In the genomic region with DNA sequence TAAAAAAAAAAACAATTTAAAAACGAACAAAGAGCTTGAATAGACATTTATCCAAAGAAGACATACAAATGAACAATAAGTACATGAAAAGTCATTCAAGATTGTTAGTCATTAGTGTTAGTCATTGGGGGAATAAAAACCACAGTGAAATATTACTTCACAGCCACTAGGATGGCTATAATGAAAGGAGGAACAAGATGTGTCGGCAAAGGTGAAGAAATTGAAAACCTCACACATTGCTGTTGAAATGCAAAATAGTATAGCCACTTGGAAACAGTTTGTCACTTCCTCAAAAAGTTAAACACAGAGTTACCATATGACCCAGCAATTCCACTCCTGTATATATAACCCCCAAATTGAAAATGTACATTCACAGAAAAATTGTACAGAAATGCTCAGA, we compare ENCODE assay signal across 7 cellular contexts. TPM values are rescaled to one million over a fixed set of nuclear protein-coding genes. Genes with fewer than 3 reads are reported as not detected.
DNase-seq lines count a peak whose midpoint lies in the region; ATAC-seq lines count a peak whose summit lies in the region.

No MANE protein-coding gene starts in this region.

- H2BK120ac ChIP-seq in neuronal stem cell (ENCODE audit: low read depth, low read length) = no peak overlapping the region

- H3K79me1 ChIP-seq in neuronal stem cell (ENCODE audit: low read depth, low read length) = no peaks in the 10 kb centered on the region

- no peaks in the 10 kb centered on the region for H3K9me3 ChIP-seq in neuronal stem cell (replicated peaks in 1 of 2; ENCODE audit: control insufficient read depth in 2 of 2, insufficient read depth in 1 of 2, low read depth in 1 of 2, low read length in 2 of 2)

- peak; percentile 76 for DNase-seq in RKO (ENCODE audit: low spot score)
- DNase-seq in natural killer cell treated with Interleukin-12 subunit alpha and Interleukin-12 subunit beta and Interleukin-15 and Interleukin-18, amount 100 ng/mL, for 72 hours (ENCODE audit: low spot score) = peak; percentile 63
- DNase-seq in neuronal stem cell (ENCODE audit: low spot score) = no peak
- no peak for DNase-seq in mesenteric fat pad (ENCODE audit: low spot score)
- DNase-seq in AG08396 (ENCODE audit: low spot score) = no peak

- no peak overlapping the region for H3K4me2 ChIP-seq in neuronal stem cell (ENCODE audit: insufficient read depth, low read length, poor library complexity, severe bottlenecking)

- H3K18ac ChIP-seq in neuronal stem cell (ENCODE audit: low read length) = no peak overlapping the region

- H3K27me3 ChIP-seq in neuronal stem cell (ENCODE audit: control insufficient read depth in 3 of 3, insufficient read depth in 3 of 3, low read depth in 1 of 3, low read length in 3 of 3) = no peaks in the 10 kb centered on the region

- H4K8ac ChIP-seq in neuronal stem cell (ENCODE audit: low read depth, low read length) = no peak overlapping the region

- H3K36me3 ChIP-seq in neuronal stem cell (replicated peaks in 1 of 2; ENCODE audit: control insufficient read depth in 2 of 2, insufficient read depth in 2 of 2, low read length in 2 of 2) = no peaks in the 10 kb centered on the region

- no peak overlapping the region for H3K14ac ChIP-seq in neuronal stem cell (ENCODE audit: low read length)

- no peaks in the 10 kb centered on the region for H3K9me3 Mint-ChIP-seq in natural killer cell treated with Interleukin-12 subunit alpha and Interleukin-12 subunit beta and Interleukin-15 and Interleukin-18, amount 100 ng/mL, for 72 hours

- no peak overlapping the region for H3K27ac ChIP-seq in neuronal stem cell (replicated peaks; ENCODE audit: low read length)

- H3K4me3 Mint-ChIP-seq in natural killer cell treated with Interleukin-12 subunit alpha and Interleukin-12 subunit beta and Interleukin-15 and Interleukin-18, amount 100 ng/mL, for 72 hours = peak overlapping the region; percentile 42

- no peak overlapping the region for H4K91ac ChIP-seq in neuronal stem cell (ENCODE audit: low read depth, low read length, poor library complexity)

- ATAC-seq in GM19023 (IDR thresholded peaks at IDR 0.05; ENCODE audit: unreplicated experiment) (peak; percentile 79), HG02852 (IDR thresholded peaks at IDR 0.05; ENCODE audit: unreplicated experiment) (peak; percentile 81)
- peak; percentile 97 to 98 for ATAC-seq in natural killer cell treated with Interleukin-12 subunit alpha and Interleukin-12 subunit beta and Interleukin-15 and Interleukin-18, amount 100 ng/mL, for 72 hours

- H3K4ac ChIP-seq in neuronal stem cell (ENCODE audit: low read length) = no peak overlapping the region

- no peak overlapping the region for H2AFZ ChIP-seq in neuronal stem cell (ENCODE audit: low read length)

- no peak overlapping the region for H2BK12ac ChIP-seq in neuronal stem cell (ENCODE audit: low read length)

- no peak overlapping the region for H2AK5ac ChIP-seq in neuronal stem cell (ENCODE audit: low read depth, low read length)

- H3K4me3 ChIP-seq in neuronal stem cell (ENCODE audit: low read length in 2 of 2) = no peak overlapping the region

- H2BK5ac ChIP-seq in neuronal stem cell (ENCODE audit: low read length) = no peak overlapping the region

- H3K9ac ChIP-seq in neuronal stem cell (ENCODE audit: low read depth, low read length, poor library complexity) = no peak overlapping the region

- no CpG with 5 or more reads among the region's 2 CpGs for WGBS in neuronal stem cell (ENCODE audit: extremely low coverage in 2 of 2, insufficient read length in 2 of 2, insufficient replicate concordance in 1 of 2), 2 donors

- no peak overlapping the region for H2BK15ac ChIP-seq in neuronal stem cell (ENCODE audit: low read length)

- H3K27ac Mint-ChIP-seq in natural killer cell treated with Interleukin-12 subunit alpha and Interleukin-12 subunit beta and Interleukin-15 and Interleukin-18, amount 100 ng/mL, for 72 hours = peak overlapping the region; percentile 77 to 84

- no peaks in the 10 kb centered on the region for H3K36me3 Mint-ChIP-seq in natural killer cell treated with Interleukin-12 subunit alpha and Interleukin-12 subunit beta and Interleukin-15 and Interleukin-18, amount 100 ng/mL, for 72 hours

- H3K27me3 Mint-ChIP-seq in natural killer cell treated with Interleukin-12 subunit alpha and Interleukin-12 subunit beta and Interleukin-15 and Interleukin-18, amount 100 ng/mL, for 72 hours = peaks cover 7 to 18% of the 10 kb centered on the region in 2 donors

- peaks cover 11 to 16% of the 10 kb centered on the region in 2 donors for H3K4me1 Mint-ChIP-seq in natural killer cell treated with Interleukin-12 subunit alpha and Interleukin-12 subunit beta and Interleukin-15 and Interleukin-18, amount 100 ng/mL, for 72 hours (ENCODE audit: low read depth in 2 of 2)

- H3K23ac ChIP-seq in neuronal stem cell (ENCODE audit: low read depth, low read length, poor library complexity) = no peak overlapping the region

- H3K4me1 ChIP-seq in neuronal stem cell (ENCODE audit: control insufficient read depth in 2 of 2, insufficient read depth in 1 of 2, low read depth in 1 of 2, low read length in 2 of 2) = no peaks in the 10 kb centered on the region

RNA-seq across cellular contexts. Expression of a gene that starts 45.2 kb away (rescaled TPM):
- 10 to 100 TPM; 56.8 to 76.5 TPM for total RNA-seq in natural killer cell treated with Interleukin-12 subunit alpha and Interleukin-12 subunit beta and Interleukin-15 and Interleukin-18, amount 100 ng/mL, for 72 hours
- 9.9 TPM for polyA plus RNA-seq in neuronal stem cell (2013, experiment 1 of 2)
- 10.2 TPM for polyA plus RNA-seq in neuronal stem cell (2013, experiment 2 of 2)
- 22.7 TPM for total RNA-seq in mesenteric fat pad

Comparison
In these comparisons a context has a peak if more than half of its experiments do, and no peak if none do; other contexts are left out.
1. DNase-seq: peak in RKO (single experiment) and natural killer cell treated with Interleukin-12 subunit alpha and Interleukin-12 subunit beta and Interleukin-15 and Interleukin-18, amount 100 ng/mL, for 72 hours (single experiment); none in neuronal stem cell (single experiment), mesenteric fat pad (single experiment) and AG08396 (single experiment).
2. Peak in every context shown above with its lines, with median percentiles within 50 percentile points of each other: ATAC-seq.